ENCODE assay signal across 13 cellular contexts in genomic region chr22:42651134-42651533, GRCh38. TPM values are rescaled to one million over a fixed set of nuclear protein-coding genes. Genes with fewer than 3 reads are reported as not detected.
DNase-seq lines count a peak whose midpoint lies in the region; ATAC-seq and TF ChIP-seq lines count a peak whose summit lies in the region.
"Had no signal": no experiment of that assay in that cellular context is flagged by ENCODE, and none has a peak within 500 bp of the region (broad histone marks: within the 10 kb centered on the region; RNA-seq: fewer than 3 reads in every experiment).

No MANE protein-coding gene starts in this region.

- no peaks in the 10 kb centered on the region for H3K27me3 Mint-ChIP-seq in activated naive CD4-positive, alpha-beta T cell treated with anti-CD3 and anti-CD28 coated beads for 36 hours (ENCODE audit: low read depth)
- H3K27me3 Mint-ChIP-seq in IgD-negative memory B cell (peaks cover 2% of the 10 kb centered on the region), endodermal cell (ENCODE audit: insufficient read depth) (no peaks in the 10 kb centered on the region)

- no peaks in the 10 kb centered on the region for H3K36me3 Mint-ChIP-seq in activated naive CD4-positive, alpha-beta T cell treated with anti-CD3 and anti-CD28 coated beads for 36 hours (ENCODE audit: low read depth)
- H3K36me3 Mint-ChIP-seq in IgD-negative memory B cell (no peaks in the 10 kb centered on the region), endodermal cell (ENCODE audit: low read depth) (no peaks in the 10 kb centered on the region)

- DNase-seq in activated naive CD4-positive, alpha-beta T cell treated with anti-CD3 and anti-CD28 coated beads for 36 hours, result no peak
- no peak for DNase-seq in activated naive CD4-positive, alpha-beta T cell treated with anti-CD3 and anti-CD28 coated beads, Interleukin-2, amount 50 U/mL, for 16 hours
- DNase-seq in endodermal cell (no peak), osteoblast (ENCODE audit: insufficient read length, low spot score, missing footprints) (peak; percentile 94), NCI-H1694 treated with DMSO at 0.1 percent for 48 hours (lab: John Stamatoyannopoulos, UW) (no peak), tibial nerve (ENCODE audit: low spot score in 2 of 2) (no peak)
- DNase-seq: effector CD4-positive, alpha-beta T cell; left lung; NCI-H2227 treated with DMSO at 0.1 percent for 48 hours; ovary had no signal

- H3K27ac ChIP-seq in endodermal cell (ENCODE audit: low read depth, low read length), result no peak overlapping the region
- H3K27ac ChIP-seq in osteoblast (ENCODE audit: low read depth, low read length), result no peak overlapping the region
- H3K27ac ChIP-seq in tibial nerve, result no peak overlapping the region
- H3K27ac ChIP-seq: ascending aorta, left lung, ovary had no signal

- H3K9me3 Mint-ChIP-seq in activated naive CD4-positive, alpha-beta T cell treated with anti-CD3 and anti-CD28 coated beads for 36 hours, result no peaks in the 10 kb centered on the region
- H3K9me3 Mint-ChIP-seq in IgD-negative memory B cell, result no peaks in the 10 kb centered on the region
- no peaks in the 10 kb centered on the region for H3K9me3 Mint-ChIP-seq in endodermal cell

- peaks cover 18% of the 10 kb centered on the region for H3K4me1 Mint-ChIP-seq in activated naive CD4-positive, alpha-beta T cell treated with anti-CD3 and anti-CD28 coated beads for 36 hours (ENCODE audit: low read depth)
- H3K4me1 Mint-ChIP-seq in IgD-negative memory B cell (peaks cover 15 to 22% (median 18%) of the 10 kb centered on the region in 3 donors), endodermal cell (peaks cover 28% of the 10 kb centered on the region)

- no peak for TF ChIP-seq POLR2A in tibial nerve (IDR thresholded peaks at IDR 0.05)

- WGBS in endodermal cell (ENCODE audit: insufficient coverage in 1 of 2, insufficient read length in 1 of 2), 2 experiments, result 80 to 86% methylated on average over 4 to 5 of the region's 7 CpGs
- WGBS in tibial nerve, 2 donors, result 68 to 83% methylated on average over 7 of the region's 7 CpGs

- intact Hi-C loops in activated naive CD4-positive, alpha-beta T cell treated with anti-CD3 and anti-CD28 coated beads for 36 hours (cut with micrococcal nuclease), result no loop called here

- H3K27me3 ChIP-seq in endodermal cell (ENCODE audit: control insufficient read depth, insufficient read depth, low read length, poor library complexity, severe bottlenecking), result no peaks in the 10 kb centered on the region
- H3K27me3 ChIP-seq in osteoblast (ENCODE audit: insufficient read depth, low read length), result no peaks in the 10 kb centered on the region
- no peaks in the 10 kb centered on the region for H3K27me3 ChIP-seq in tibial nerve
- H3K27me3 ChIP-seq: ascending aorta, left lung, ovary had no signal

- ATAC-seq in GM21737 (IDR thresholded peaks at IDR 0.05; ENCODE audit: unreplicated experiment), result no peak
- ATAC-seq: left lung had no signal

- CTCF ChIA-PET in activated naive CD4-positive, alpha-beta T cell treated with anti-CD3 and anti-CD28 coated beads for 36 hours (lab: Charles Lee), result interaction anchor here (0.7 kb wide), 1 partner anchor 40 kb away, joined by 4 read pairs; no protein-coding TSS in a partner anchor

- H3K36me3 ChIP-seq in endodermal cell (ENCODE audit: control insufficient read depth, insufficient read depth, low read length), result no peaks in the 10 kb centered on the region
- H3K36me3 ChIP-seq in osteoblast (ENCODE audit: insufficient read depth, low read length), result no peaks in the 10 kb centered on the region
- H3K36me3 ChIP-seq in tibial nerve, result no peaks in the 10 kb centered on the region
- H3K36me3 ChIP-seq: ascending aorta, left lung, ovary had no signal

- no peak overlapping the region for H3K4me2 ChIP-seq in osteoblast (ENCODE audit: insufficient read depth, low read length)

- TF ChIP-seq CTCF in endodermal cell (conservative IDR thresholded peaks at IDR 0.05) (no peak), osteoblast (IDR thresholded peaks at IDR 0.05; ENCODE audit: extremely low read depth, low read depth, low read length) (no peak), tibial nerve (IDR thresholded peaks at IDR 0.05) (no peak)

- H4K20me1 ChIP-seq in osteoblast (ENCODE audit: insufficient read depth, low read length), result peaks cover 18% of the 10 kb centered on the region

- H3K9me3 ChIP-seq in endodermal cell (ENCODE audit: control insufficient read depth, low read length) (no peaks in the 10 kb centered on the region), osteoblast (ENCODE audit: low read depth, low read length) (no peaks in the 10 kb centered on the region), tibial nerve (no peaks in the 10 kb centered on the region)
- H3K9me3 ChIP-seq: ascending aorta, left lung, ovary had no signal

- peak overlapping the region; percentile 7 for H3K4me3 Mint-ChIP-seq in activated naive CD4-positive, alpha-beta T cell treated with anti-CD3 and anti-CD28 coated beads for 36 hours
- peak overlapping the region in 3 of 4 donors; percentile 25 to 92 (median 63) for H3K4me3 Mint-ChIP-seq in IgD-negative memory B cell
- H3K4me3 Mint-ChIP-seq in endodermal cell, result peak overlapping the region; percentile 96

- peaks cover 34% of the 10 kb centered on the region for H3K79me2 ChIP-seq in osteoblast (ENCODE audit: insufficient read depth, low read length)

- H2AFZ ChIP-seq in osteoblast (ENCODE audit: low read length), result no peak overlapping the region

- TF ChIP-seq EP300 in tibial nerve (IDR thresholded peaks at IDR 0.05), result no peak

- no peak overlapping the region for H3K9ac ChIP-seq in endodermal cell (ENCODE audit: extremely low read depth, low read length, poor library complexity, severe bottlenecking)

- H3K4me1 ChIP-seq in endodermal cell (ENCODE audit: control insufficient read depth, insufficient read depth, low read length) (peaks cover 5% of the 10 kb centered on the region), osteoblast (ENCODE audit: insufficient read depth, low read length) (peaks cover 22% of the 10 kb centered on the region), tibial nerve (peaks cover 3 to 29% (median 25%) of the 10 kb centered on the region in 4 donors)

- no peak overlapping the region for H3K27ac Mint-ChIP-seq in activated naive CD4-positive, alpha-beta T cell treated with anti-CD3 and anti-CD28 coated beads for 36 hours
- H3K27ac Mint-ChIP-seq in IgD-negative memory B cell (peak overlapping the region in 2 of 3 donors; percentile 7 to 40), endodermal cell (peak overlapping the region; percentile 13)

- H3K4me3 ChIP-seq in endodermal cell (ENCODE audit: low read length) (no peak overlapping the region), osteoblast (ENCODE audit: insufficient read depth, low read length) (no peak overlapping the region), tibial nerve (no peak overlapping the region)
- H3K4me3 ChIP-seq: ascending aorta, left lung, ovary had no signal

RNA-seq across cellular contexts. Expression of gene CYB5R3, which starts 1.9 kb away (rescaled TPM):
- 10 to 100 TPM; 61.2 to 63.9 TPM for total RNA-seq in activated naive CD4-positive, alpha-beta T cell treated with anti-CD3 and anti-CD28 coated beads for 36 hours
- 138 TPM for polyA plus RNA-seq in IgD-negative memory B cell
- total RNA-seq in endodermal cell, result 10 to 100 TPM; 89.5 to 92.4 TPM
- 120 TPM for polyA plus RNA-seq in endodermal cell (2013, experiment 1 of 2)
- 109 TPM for polyA plus RNA-seq in endodermal cell (2013, experiment 2 of 2)
- total RNA-seq in osteoblast, result 84.3 and 86.9 TPM in 2 replicates
- total RNA-seq in tibial nerve, result 100 to 1,000 TPM; 134 to 200 (median 176) TPM

RNA-seq across cellular contexts. Expression of gene ATP5MGL, which starts 10.7 kb away (rescaled TPM):
- under 1 TPM in 1 of 2 experiments, not detected in 1; 0.40 TPM for total RNA-seq in activated naive CD4-positive, alpha-beta T cell treated with anti-CD3 and anti-CD28 coated beads for 36 hours
- 0.51 TPM for polyA plus RNA-seq in IgD-negative memory B cell
- total RNA-seq in endodermal cell (1 to 10 TPM in 1 of 2 donors, under 1 TPM in 1; 0.46 to 1.8 TPM), osteoblast (0.72 and 1.2 TPM in 2 replicates), tibial nerve (1 to 10 TPM in 1 of 4 donors, not detected in 3; 2.7 TPM)
- polyA plus RNA-seq in endodermal cell (2013, experiment 1 of 2), result not detected
- 0.62 TPM for polyA plus RNA-seq in endodermal cell (2013, experiment 2 of 2)
- total RNA-seq: ascending aorta had no signal
- polyA plus RNA-seq: ovary had no signal

RNA-seq across cellular contexts. Expression of gene POLDIP3, which starts 36.5 kb away (rescaled TPM):
- total RNA-seq in activated naive CD4-positive, alpha-beta T cell treated with anti-CD3 and anti-CD28 coated beads for 36 hours, result 10 to 100 TPM; 83.7 to 93.8 TPM
- polyA plus RNA-seq in IgD-negative memory B cell, result 78.2 TPM
- total RNA-seq in endodermal cell (100 to 1,000 TPM in 1 of 2 donors, 10 to 100 TPM in 1; 81.9 to 102 TPM), osteoblast (21.2 and 22.4 TPM in 2 replicates), tibial nerve (10 to 100 TPM; 47.4 to 49.2 (median 48.5) TPM)
- 88.4 TPM for polyA plus RNA-seq in endodermal cell (2013, experiment 1 of 2)
- 78.7 TPM for polyA plus RNA-seq in endodermal cell (2013, experiment 2 of 2)

Comparison
In these comparisons a context has a peak if more than half of its experiments do, and no peak if none do; other contexts are left out.
1. H3K4me3 Mint-ChIP-seq: peak in every context shown above with its lines; median percentile 96 in endodermal cell; 63 in IgD-negative memory B cell; 7 in activated naive CD4-positive, alpha-beta T cell treated with anti-CD3 and anti-CD28 coated beads for 36 hours.